Comparison of ENCODE assay signal across 1 cellular context in the genomic region with DNA sequence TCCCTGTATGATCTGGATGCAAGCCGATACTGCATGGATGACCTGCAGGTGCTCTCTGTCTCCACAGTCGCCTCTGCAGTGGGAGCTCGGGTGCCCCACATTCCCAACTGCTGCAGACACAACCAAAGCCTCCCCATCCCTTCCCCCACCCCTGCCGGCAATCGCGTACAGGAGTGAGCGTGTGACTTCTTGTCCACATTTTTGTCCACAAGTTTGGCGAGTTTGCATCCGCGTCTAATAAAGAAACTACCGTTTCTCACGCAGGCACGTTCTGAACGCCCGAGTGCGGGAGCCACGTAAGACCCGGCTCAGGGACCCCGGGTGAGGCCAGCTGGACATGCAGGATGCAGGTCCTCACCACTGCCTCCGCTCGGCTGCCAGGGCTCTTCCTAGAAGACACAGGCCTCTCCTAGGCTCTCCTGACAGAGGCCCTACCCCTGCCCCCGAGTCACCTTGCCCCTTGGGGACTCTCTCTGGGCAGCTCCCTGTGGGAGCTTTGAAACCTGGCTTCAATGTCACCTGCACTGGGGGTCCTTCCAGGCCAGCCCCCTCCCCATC. TPM values are rescaled to one million over a fixed set of nuclear protein-coding genes. Genes with fewer than 3 reads are reported as not detected.
"Had no signal": no experiment of that assay in that cellular context is flagged by ENCODE, and none has a peak within 500 bp of the region (broad histone marks: within the 10 kb centered on the region; RNA-seq: fewer than 3 reads in every experiment).

No MANE protein-coding gene starts in this region.

RNA-seq across cellular contexts. Expression of a gene that starts 18.5 kb away (rescaled TPM):
- total RNA-seq: mesenteric fat pad had no signal
